Comparison of ENCODE assay signal across 1 cellular context in the genomic region with DNA sequence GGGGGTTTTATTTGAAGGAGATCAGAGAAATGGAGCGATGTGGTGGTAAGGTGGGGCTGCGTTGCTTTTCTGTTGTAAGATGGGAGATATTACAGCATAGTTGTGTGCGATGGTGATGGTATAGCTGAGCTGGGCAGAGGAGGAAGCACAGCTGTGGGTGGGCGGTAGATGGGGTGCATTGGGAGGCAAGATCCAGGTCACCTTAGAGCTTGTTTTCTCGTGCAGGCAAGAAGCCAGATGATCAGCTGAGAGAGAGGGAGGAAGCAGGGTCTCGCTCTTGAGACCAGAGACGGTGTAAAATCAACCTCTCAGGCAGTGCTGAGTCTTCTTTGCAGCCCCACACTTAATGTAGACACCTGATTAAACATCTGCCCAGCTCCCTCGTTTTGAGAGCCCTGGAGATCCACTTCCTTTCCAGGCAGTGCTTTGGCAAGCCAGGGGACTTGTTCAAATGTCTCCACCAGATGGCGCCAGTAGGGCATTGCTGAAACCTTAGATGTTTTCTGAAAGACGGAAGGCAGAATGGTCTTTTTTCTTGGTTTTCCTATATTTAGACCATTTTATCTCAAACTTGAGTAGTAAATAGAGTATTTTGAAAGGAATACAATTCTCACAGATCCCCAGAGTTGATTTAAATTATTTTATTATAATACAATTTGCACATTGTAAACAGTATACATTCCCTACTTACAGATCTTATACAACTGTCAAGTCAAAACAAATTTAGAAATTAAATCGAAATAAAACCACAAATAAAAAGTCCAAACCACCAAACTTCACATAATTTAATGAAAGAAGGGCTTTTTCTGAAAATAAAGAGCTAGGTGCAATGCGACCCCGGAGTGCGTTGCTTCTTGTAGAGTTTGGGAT.
TF ChIP-seq lines count a peak whose summit lies in the region.

No MANE protein-coding gene starts in this region.

TF ChIP-seq in GM23338, 12 proteins besides CTCF, POLR2A, EP300 and RAD21 (continued from another document):
- TF ChIP-seq, protein P1, sequence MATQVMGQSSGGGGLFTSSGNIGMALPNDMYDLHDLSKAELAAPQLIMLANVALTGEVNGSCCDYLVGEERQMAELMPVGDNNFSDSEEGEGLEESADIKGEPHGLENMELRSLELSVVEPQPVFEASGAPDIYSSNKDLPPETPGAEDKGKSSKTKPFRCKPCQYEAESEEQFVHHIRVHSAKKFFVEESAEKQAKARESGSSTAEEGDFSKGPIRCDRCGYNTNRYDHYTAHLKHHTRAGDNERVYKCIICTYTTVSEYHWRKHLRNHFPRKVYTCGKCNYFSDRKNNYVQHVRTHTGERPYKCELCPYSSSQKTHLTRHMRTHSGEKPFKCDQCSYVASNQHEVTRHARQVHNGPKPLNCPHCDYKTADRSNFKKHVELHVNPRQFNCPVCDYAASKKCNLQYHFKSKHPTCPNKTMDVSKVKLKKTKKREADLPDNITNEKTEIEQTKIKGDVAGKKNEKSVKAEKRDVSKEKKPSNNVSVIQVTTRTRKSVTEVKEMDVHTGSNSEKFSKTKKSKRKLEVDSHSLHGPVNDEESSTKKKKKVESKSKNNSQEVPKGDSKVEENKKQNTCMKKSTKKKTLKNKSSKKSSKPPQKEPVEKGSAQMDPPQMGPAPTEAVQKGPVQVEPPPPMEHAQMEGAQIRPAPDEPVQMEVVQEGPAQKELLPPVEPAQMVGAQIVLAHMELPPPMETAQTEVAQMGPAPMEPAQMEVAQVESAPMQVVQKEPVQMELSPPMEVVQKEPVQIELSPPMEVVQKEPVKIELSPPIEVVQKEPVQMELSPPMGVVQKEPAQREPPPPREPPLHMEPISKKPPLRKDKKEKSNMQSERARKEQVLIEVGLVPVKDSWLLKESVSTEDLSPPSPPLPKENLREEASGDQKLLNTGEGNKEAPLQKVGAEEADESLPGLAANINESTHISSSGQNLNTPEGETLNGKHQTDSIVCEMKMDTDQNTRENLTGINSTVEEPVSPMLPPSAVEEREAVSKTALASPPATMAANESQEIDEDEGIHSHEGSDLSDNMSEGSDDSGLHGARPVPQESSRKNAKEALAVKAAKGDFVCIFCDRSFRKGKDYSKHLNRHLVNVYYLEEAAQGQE (IDR thresholded peaks at IDR 0.05; ENCODE audit: unreplicated experiment), result no peak
- TF ChIP-seq JUNB (IDR thresholded peaks at IDR 0.05; ENCODE audit: unreplicated experiment), result no peak
